Comparison of ENCODE assay signal across 24 cellular contexts in the genomic region with DNA sequence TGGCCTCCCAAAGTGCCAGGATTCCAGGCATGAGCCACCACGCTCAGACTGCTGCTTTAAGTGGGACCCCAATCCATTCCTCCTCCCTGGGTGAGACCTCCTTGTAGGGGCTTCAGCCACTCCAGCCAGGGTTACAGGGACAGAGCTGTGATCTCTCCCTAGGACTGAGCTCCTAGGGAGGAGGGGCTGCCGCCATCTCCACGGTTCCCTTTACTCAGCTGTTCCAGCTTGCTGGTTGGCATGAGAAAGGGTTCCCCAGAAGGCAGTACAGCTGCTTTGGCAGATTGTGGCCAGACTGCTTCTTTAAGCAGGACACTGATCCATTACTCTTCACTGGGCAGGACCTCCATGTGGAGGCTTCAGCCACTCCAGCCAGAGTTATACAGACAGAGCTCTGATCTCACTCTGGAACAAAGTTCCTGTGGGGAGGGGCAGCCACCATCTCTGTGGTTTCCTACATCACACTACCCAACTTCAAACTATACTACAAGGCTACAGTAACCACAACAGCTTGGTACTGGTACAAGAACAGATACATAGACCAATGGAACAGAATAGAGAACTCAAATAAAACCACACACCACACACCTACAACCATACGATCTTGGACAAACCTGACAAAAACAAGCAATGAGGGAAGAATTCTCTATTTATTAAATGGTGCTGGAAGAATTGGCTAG. TPM values are rescaled to one million over a fixed set of nuclear protein-coding genes. Genes with fewer than 3 reads are reported as not detected.
DNase-seq lines count a peak whose midpoint lies in the region; ATAC-seq lines count a peak whose summit lies in the region.
"Had no signal": no experiment of that assay in that cellular context is flagged by ENCODE, and none has a peak within 500 bp of the region (broad histone marks: within the 10 kb centered on the region; RNA-seq: fewer than 3 reads in every experiment).

No MANE protein-coding gene starts in this region.

- H3K27ac Mint-ChIP-seq in activated CD4-positive, alpha-beta T cell treated with anti-CD3 and anti-CD28 coated beads, Interleukin-2, amount 10 ng/mL, durations not matched to agents 7 days and 5 days: peak overlapping the region; percentile 25
- H3K27ac Mint-ChIP-seq in activated naive CD4-positive, alpha-beta T cell treated with anti-CD3 and anti-CD28 coated beads, Interleukin-2, amount 50 U/mL, for 72 hours: no peak overlapping the region
- H3K27ac Mint-ChIP-seq in naive thymus-derived CD8-positive, alpha-beta T cell: peak overlapping the region; percentile 3 to 90 (median 58)

- no peaks in the 10 kb centered on the region for H3K27me3 Mint-ChIP-seq in activated CD4-positive, alpha-beta T cell treated with anti-CD3 and anti-CD28 coated beads, Interleukin-2, amount 10 ng/mL, durations not matched to agents 7 days and 5 days
- no peaks in the 10 kb centered on the region for H3K27me3 Mint-ChIP-seq in naive thymus-derived CD8-positive, alpha-beta T cell

- H3K36me3 Mint-ChIP-seq in activated CD4-positive, alpha-beta T cell treated with anti-CD3 and anti-CD28 coated beads, Interleukin-2, amount 10 ng/mL, durations not matched to agents 7 days and 5 days (ENCODE audit: low read depth): peaks cover 7% of the 10 kb centered on the region
- no peaks in the 10 kb centered on the region for H3K36me3 Mint-ChIP-seq in activated naive CD4-positive, alpha-beta T cell treated with anti-CD3 and anti-CD28 coated beads, Interleukin-2, amount 50 U/mL, for 72 hours
- H3K36me3 Mint-ChIP-seq in naive thymus-derived CD8-positive, alpha-beta T cell: peaks cover 0 to 5% (median 0%) of the 10 kb centered on the region in 3 donors

- H3K4me3 Mint-ChIP-seq in activated CD4-positive, alpha-beta T cell treated with anti-CD3 and anti-CD28 coated beads, Interleukin-2, amount 10 ng/mL, durations not matched to agents 7 days and 5 days: no peak overlapping the region
- peak overlapping the region in 9 of 10 donors; percentile 24 to 77 (median 45) for H3K4me3 Mint-ChIP-seq in naive thymus-derived CD8-positive, alpha-beta T cell

- POLR2A ChIA-PET in activated CD4-positive, alpha-beta T cell treated with anti-CD3 and anti-CD28 coated beads, Interleukin-2, amount 10 ng/mL, durations not matched to agents 7 days and 5 days (lab: Charles Lee): no interaction called here
- POLR2A ChIA-PET in naive thymus-derived CD8-positive, alpha-beta T cell (lab: Charles Lee): interaction anchor here (0.7 kb wide), 1 partner anchor 259 kb away, joined by 3 read pairs; a partner anchor contains a TSS

- H3K9me3 Mint-ChIP-seq in activated CD4-positive, alpha-beta T cell treated with anti-CD3 and anti-CD28 coated beads, Interleukin-2, amount 10 ng/mL, durations not matched to agents 7 days and 5 days: peaks cover 13% of the 10 kb centered on the region
- peaks cover 0 to 13% of the 10 kb centered on the region in 2 donors for H3K9me3 Mint-ChIP-seq in activated naive CD4-positive, alpha-beta T cell treated with anti-CD3 and anti-CD28 coated beads, Interleukin-2, amount 50 U/mL, for 72 hours
- peaks cover 0 to 13% (median 2%) of the 10 kb centered on the region in 9 donors for H3K9me3 Mint-ChIP-seq in naive thymus-derived CD8-positive, alpha-beta T cell

- peaks cover 13% of the 10 kb centered on the region for H3K4me1 Mint-ChIP-seq in activated CD4-positive, alpha-beta T cell treated with anti-CD3 and anti-CD28 coated beads, Interleukin-2, amount 10 ng/mL, durations not matched to agents 7 days and 5 days
- peaks cover 13 to 32% (median 18%) of the 10 kb centered on the region in 4 donors for H3K4me1 Mint-ChIP-seq in naive thymus-derived CD8-positive, alpha-beta T cell

- peak; percentile 43 to 70 for ATAC-seq in activated naive CD4-positive, alpha-beta T cell treated with anti-CD3 and anti-CD28 coated beads, Interleukin-2, amount 50 U/mL, for 72 hours
- peak; percentile 91 to 97 for ATAC-seq in naive thymus-derived CD8-positive, alpha-beta T cell
- ATAC-seq in HG02759 (IDR thresholded peaks at IDR 0.05; ENCODE audit: unreplicated experiment): no peak
- ATAC-seq: K562, Panc1 had no signal

- intact Hi-C loops in posterior vena cava (cut with DNase I): no loop called here

- peak; percentile 59 for DNase-seq in activated CD4-positive, alpha-beta T cell treated with anti-CD3 and anti-CD28 coated beads, Interleukin-2, amount 10 ng/mL, durations not matched to agents 7 days and 5 days
- no peak for DNase-seq in activated CD4-positive, alpha-beta T cell treated with anti-CD3 and anti-CD28 coated beads, Interleukin-2, amount 50 U/mL, for 48 hours
- DNase-seq in M059J (ENCODE audit: low read depth) (peak; percentile 16), NCI-H2029 treated with DMSO at 0.1 percent for 48 hours (lab: John Stamatoyannopoulos, UW) (no peak), posterior vena cava (ENCODE audit: low spot score) (no peak)
- no peak for DNase-seq in activated naive CD4-positive, alpha-beta T cell treated with anti-CD3 and anti-CD28 coated beads, Interleukin-2, amount 50 U/mL, for 72 hours (ENCODE audit: low spot score in 2 of 2)
- DNase-seq in naive thymus-derived CD8-positive, alpha-beta T cell: peak in 8 of 10 donors; percentile 5 to 77 (median 56)
- DNase-seq: activated CD8-positive, alpha-beta memory T cell treated with anti-CD3 and anti-CD28 coated beads, Interleukin-2, amount 50 U/mL, for 4 hours; anterior cingulate cortex; H7; hypothalamus; mesendoderm; NCI-H1048; NCI-H2107; NCI-H526 treated with DMSO at 0.1 percent for 48 hours; retina; SK-N-SH had no signal

- CTCF ChIA-PET in activated CD4-positive, alpha-beta T cell treated with anti-CD3 and anti-CD28 coated beads, Interleukin-2, amount 10 ng/mL, durations not matched to agents 7 days and 5 days (lab: Charles Lee): interaction anchor here (1.5 kb wide), 1 partner anchor 8 kb away, joined by 3 read pairs; no protein-coding TSS in a partner anchor

RNA-seq across cellular contexts. Expression of a gene that starts 7.2 kb away (rescaled TPM):
- total RNA-seq in activated CD4-positive, alpha-beta T cell treated with anti-CD3 and anti-CD28 coated beads, Interleukin-2, amount 10 ng/mL, durations not matched to agents 7 days and 5 days: not detected
- not detected in 2 replicates for total RNA-seq in M059J (2014; rRNA removed; shearing (Covaris generic))
- total RNA-seq in activated naive CD4-positive, alpha-beta T cell treated with anti-CD3 and anti-CD28 coated beads, Interleukin-2, amount 50 U/mL, for 72 hours: not detected
- not detected for total RNA-seq in naive thymus-derived CD8-positive, alpha-beta T cell
- not detected for polyA plus RNA-seq in naive thymus-derived CD8-positive, alpha-beta T cell
- not detected for total RNA-seq in posterior vena cava
- total RNA-seq: A673, Daoy, H7, K562, kidney epithelial cell, urinary bladder had no signal
- polyA plus RNA-seq: SK-N-SH, urinary bladder had no signal

RNA-seq across cellular contexts. Expression of a gene that starts 53.0 kb away (rescaled TPM):
- not detected for total RNA-seq in activated CD4-positive, alpha-beta T cell treated with anti-CD3 and anti-CD28 coated beads, Interleukin-2, amount 10 ng/mL, durations not matched to agents 7 days and 5 days
- total RNA-seq in M059J (2014; rRNA removed; shearing (Covaris generic)): not detected in 2 replicates
- total RNA-seq in activated naive CD4-positive, alpha-beta T cell treated with anti-CD3 and anti-CD28 coated beads, Interleukin-2, amount 50 U/mL, for 72 hours: not detected
- total RNA-seq in naive thymus-derived CD8-positive, alpha-beta T cell: not detected
- not detected for polyA plus RNA-seq in naive thymus-derived CD8-positive, alpha-beta T cell
- total RNA-seq in posterior vena cava: not detected
- total RNA-seq: A673, Daoy, H7, K562, kidney epithelial cell, urinary bladder had no signal
- polyA plus RNA-seq: K562, SK-N-SH, urinary bladder had no signal

Comparison
In these comparisons a context has a peak if more than half of its experiments do, and no peak if none do; other contexts are left out.
1. DNase-seq: peak in activated CD4-positive, alpha-beta T cell treated with anti-CD3 and anti-CD28 coated beads, Interleukin-2, amount 10 ng/mL, durations not matched to agents 7 days and 5 days (single experiment), M059J (single experiment) and naive thymus-derived CD8-positive, alpha-beta T cell (8 of 10); none in activated CD4-positive, alpha-beta T cell treated with anti-CD3 and anti-CD28 coated beads, Interleukin-2, amount 50 U/mL, for 48 hours (0 of 2), activated naive CD4-positive, alpha-beta T cell treated with anti-CD3 and anti-CD28 coated beads, Interleukin-2, amount 50 U/mL, for 72 hours (0 of 2), NCI-H2029 treated with DMSO at 0.1 percent for 48 hours (single experiment) and posterior vena cava (single experiment).
2. H3K27ac Mint-ChIP-seq: peak in activated CD4-positive, alpha-beta T cell treated with anti-CD3 and anti-CD28 coated beads, Interleukin-2, amount 10 ng/mL, durations not matched to agents 7 days and 5 days (single experiment) and naive thymus-derived CD8-positive, alpha-beta T cell (10 of 10); none in activated naive CD4-positive, alpha-beta T cell treated with anti-CD3 and anti-CD28 coated beads, Interleukin-2, amount 50 U/mL, for 72 hours (0 of 2).